ENCODE assay signal across 8 cellular contexts in genomic region chr15:75307778-75308390, GRCh38. TPM values are rescaled to one million over a fixed set of nuclear protein-coding genes. Genes with fewer than 3 reads are reported as not detected.
DNase-seq lines count a peak whose midpoint lies in the region; ATAC-seq, FAIRE-seq and TF ChIP-seq lines count a peak whose summit lies in the region.

No MANE protein-coding gene starts in this region.

- no peak overlapping the region for H3K27ac ChIP-seq in WERI-Rb-1
- H3K27ac ChIP-seq in hepatocyte = no peak overlapping the region
- no peak overlapping the region for H3K27ac ChIP-seq in upper lobe of left lung
- H3K27ac ChIP-seq in tibial nerve = no peak overlapping the region

- no peaks in the 10 kb centered on the region for H3K79me2 ChIP-seq in hepatocyte

- H3K4me1 ChIP-seq in hepatocyte (ENCODE audit: insufficient read depth) = no peaks in the 10 kb centered on the region
- H3K4me1 ChIP-seq in upper lobe of left lung = no peaks in the 10 kb centered on the region
- H3K4me1 ChIP-seq in tibial nerve = no peaks in the 10 kb centered on the region

- H3K4me3 ChIP-seq in WERI-Rb-1 (ENCODE audit: low read depth, low read length) (no peak overlapping the region; the same call in none of the 2 replicates), hepatocyte (no peak overlapping the region), upper lobe of left lung (no peak overlapping the region), tibial nerve (no peak overlapping the region)

- no peak for FAIRE-seq in GM12892 (lab: Jason Lieb, UNC)

- H3K9me2 ChIP-seq in hepatocyte (replicated peaks; ENCODE audit: insufficient read depth) = no peaks in the 10 kb centered on the region

- no peak for TF ChIP-seq POLR2A in upper lobe of left lung (IDR thresholded peaks at IDR 0.05)
- no peak for TF ChIP-seq POLR2A in tibial nerve (IDR thresholded peaks at IDR 0.05)
- TF ChIP-seq POLR2A in GM12892 (IDR thresholded peaks at IDR 0.05; ENCODE audit: low read depth, low read length) = no peak

- TF ChIP-seq EP300 in upper lobe of left lung (IDR thresholded peaks at IDR 0.05) (no peak), tibial nerve (IDR thresholded peaks at IDR 0.05) (no peak)

- peak in 1 of 2 donors; percentile 39 for ATAC-seq in upper lobe of left lung (ENCODE audit: low FRiP score in 2 of 2)

- no peak overlapping the region for H3K4me2 ChIP-seq in hepatocyte

- no peak overlapping the region for H2AFZ ChIP-seq in hepatocyte

- H3K9me3 ChIP-seq in WERI-Rb-1 (ENCODE audit: severe bottlenecking) (no peaks in the 10 kb centered on the region), hepatocyte (ENCODE audit: low read depth) (no peaks in the 10 kb centered on the region), upper lobe of left lung (no peaks in the 10 kb centered on the region), tibial nerve (no peaks in the 10 kb centered on the region)

- DNase-seq in 8988T (peak; percentile 45), ELF-1 (ENCODE audit: low read depth, low spot score) (peak; percentile 71), NCI-H1930 (lab: John Stamatoyannopoulos, UW) (peak; percentile 20 to 25), WERI-Rb-1 (peak; percentile 87), hepatocyte (ENCODE audit: low spot score) (peak; percentile 78), upper lobe of left lung (peak in 1 of 2 donors; percentile 40), tibial nerve (ENCODE audit: low spot score in 2 of 2) (no peak), GM12892 (ENCODE audit: insufficient read length) (no peak)

- TF ChIP-seq CTCF in WERI-Rb-1 (IDR thresholded peaks at IDR 0.05; ENCODE audit: low read depth, low read length) (peak; percentile 95), hepatocyte (IDR thresholded peaks at IDR 0.05; ENCODE audit: poor library complexity) (peak; percentile 51), upper lobe of left lung (IDR thresholded peaks at IDR 0.05) (peak in 5 of 6 experiments; percentile 13 to 48 (median 29)), tibial nerve (IDR thresholded peaks at IDR 0.05) (peak in 1 of 5 experiments; percentile 21)

- H4K20me1 ChIP-seq in hepatocyte (ENCODE audit: insufficient read depth, poor library complexity, severe bottlenecking) = no peaks in the 10 kb centered on the region

- H3K27me3 ChIP-seq in WERI-Rb-1 (ENCODE audit: insufficient read depth, low read depth, severe bottlenecking) = no peaks in the 10 kb centered on the region
- no peaks in the 10 kb centered on the region for H3K27me3 ChIP-seq in hepatocyte
- no peaks in the 10 kb centered on the region for H3K27me3 ChIP-seq in upper lobe of left lung
- H3K27me3 ChIP-seq in tibial nerve = peaks cover 0 to 46% of the 10 kb centered on the region in 2 donors

- WGBS in hepatocyte (ENCODE audit: low lambda C conversion rate, missing lambda C conversion rate) = 33% methylated on average over 15 of the region's 15 CpGs
- 34 to 53% methylated on average over 9 to 15 of the region's 15 CpGs for WGBS in upper lobe of left lung, 2 donors
- 31 to 42% methylated on average over 11 to 15 of the region's 15 CpGs for WGBS in tibial nerve, 2 donors

- no peaks in the 10 kb centered on the region for H3K36me3 ChIP-seq in WERI-Rb-1
- H3K36me3 ChIP-seq in hepatocyte (replicated peaks; ENCODE audit: insufficient read depth, low read depth) = no peaks in the 10 kb centered on the region
- no peaks in the 10 kb centered on the region for H3K36me3 ChIP-seq in upper lobe of left lung
- H3K36me3 ChIP-seq in tibial nerve = no peaks in the 10 kb centered on the region

RNA-seq across cellular contexts. Expression of gene GOLGA6D, which starts 25.2 kb away (rescaled TPM):
- 0.76 TPM in 1 of 2 replicates, not detected in the other for total RNA-seq in hepatocyte
- polyA plus RNA-seq in hepatocyte = not detected in 2 replicates
- total RNA-seq in upper lobe of left lung = under 1 TPM in 2 of 6 donors, not detected in 4; 0.07 to 0.15 TPM
- total RNA-seq in tibial nerve = not detected
- not detected for polyA plus RNA-seq in GM12892 (2012; ENCODE audit: missing spikeins)

RNA-seq across cellular contexts. Expression of gene COMMD4, which starts 28.0 kb away (rescaled TPM):
- total RNA-seq in hepatocyte (46.0 and 70.3 TPM in 2 replicates), upper lobe of left lung (100 to 1,000 TPM in 1 of 6 donors, 10 to 100 TPM in 5; 28.7 to 104 (median 76.0) TPM), tibial nerve (10 to 100 TPM; 57.1 to 88.5 (median 66.2) TPM)
- polyA plus RNA-seq in hepatocyte = 99.2 and 105 TPM in 2 replicates
- polyA plus RNA-seq in GM12892 (2012; ENCODE audit: missing spikeins) = 54.4 TPM

RNA-seq across cellular contexts. Expression of gene NEIL1, which starts 39.0 kb away (rescaled TPM):
- total RNA-seq in hepatocyte (21.1 and 27.6 TPM in 2 replicates), upper lobe of left lung (100 to 1,000 TPM in 1 of 6 donors, 10 to 100 TPM in 5; 41.8 to 272 (median 52.2) TPM), tibial nerve (100 to 1,000 TPM in 1 of 4 donors, 10 to 100 TPM in 3; 45.8 to 101 (median 53.6) TPM)
- polyA plus RNA-seq in hepatocyte = 25.4 and 56.5 TPM in 2 replicates
- 7.1 TPM for polyA plus RNA-seq in GM12892 (2012; ENCODE audit: missing spikeins)

RNA-seq across cellular contexts. Expression of gene GOLGA6C, which starts 49.8 kb away (rescaled TPM):
- total RNA-seq in hepatocyte = not detected in 2 replicates
- polyA plus RNA-seq in hepatocyte = not detected in 2 replicates
- not detected for total RNA-seq in upper lobe of left lung
- 1 to 10 TPM in 1 of 4 donors, under 1 TPM in 1, not detected in 2; 0.63 to 1.5 TPM for total RNA-seq in tibial nerve
- not detected for polyA plus RNA-seq in GM12892 (2012; ENCODE audit: missing spikeins)

Comparison
In these comparisons a context has a peak if more than half of its experiments do, and no peak if none do; other contexts are left out.
1. DNase-seq: peak in 8988T (single experiment), ELF-1 (single experiment), NCI-H1930 (2 of 2), WERI-Rb-1 (single experiment) and hepatocyte (single experiment); none in tibial nerve (0 of 2) and GM12892 (single experiment).